In genomic region chr4:7051905-7052304, GRCh38 we compare ENCODE assay signal across 20 cellular contexts. TPM values are rescaled to one million over a fixed set of nuclear protein-coding genes. Genes with fewer than 3 reads are reported as not detected.
DNase-seq lines count a peak whose midpoint lies in the region; ATAC-seq, FAIRE-seq and TF ChIP-seq lines count a peak whose summit lies in the region.
"Had no signal": no experiment of that assay in that cellular context is flagged by ENCODE, and none has a peak within 500 bp of the region (broad histone marks: within the 10 kb centered on the region; RNA-seq: fewer than 3 reads in every experiment).

No MANE protein-coding gene starts in this region.

- POLR2A ChIA-PET in HepG2 (lab: Yijun Ruan, JAX), result no interaction called here

- in situ Hi-C loops in HepG2 (cut with HindIII; ENCODE audit: extremely low pct_ligation_motif_present, low pct_unique_long_range_greater_than_20kb), result no loop called here

- H3K4me3 ChIP-seq in HepG2 (replicated peaks in 1 of 3; ENCODE audit: insufficient read depth in 1 of 3, low read depth in 2 of 3, low read length in 3 of 3) (no peak overlapping the region), right lobe of liver (no peak overlapping the region), neutrophil (ENCODE audit: low read depth in 1 of 2, low read length in 1 of 2) (no peak overlapping the region)
- H3K4me3 ChIP-seq: GM23248 had no signal

- H3K27me3 ChIP-seq in HepG2 (ENCODE audit: control insufficient read depth in 1 of 2, insufficient read depth in 2 of 2, low read length in 2 of 2), result no peaks in the 10 kb centered on the region
- no peaks in the 10 kb centered on the region for H3K27me3 ChIP-seq in right lobe of liver
- H3K27me3 ChIP-seq in neutrophil, result no peaks in the 10 kb centered on the region

- no peaks in the 10 kb centered on the region for H3K27me3 Mint-ChIP-seq in dendritic cell treated with granulocyte-macrophage colony-stimulating factor and Interleukin-4, amounts not matched to agents 40 ng/mL and 50 ng/mL, for 4 days
- H3K27me3 Mint-ChIP-seq in stimulated activated naive B cell treated with anti-CD40 and anti-IgM and Interleukin-4, amounts not matched to agents 10 μg/mL and 1 μg/mL and 100 μg/mL, for 72 hours, result no peaks in the 10 kb centered on the region
- H3K27me3 Mint-ChIP-seq: B cell had no signal

- intact Hi-C loops in HepG2 (cut with micrococcal nuclease; ENCODE audit: unreplicated experiment), result no loop called here
- intact Hi-C loops in right lobe of liver (cut with DNase I), result no loop called here
- intact Hi-C loops in dendritic cell treated with granulocyte-macrophage colony-stimulating factor and Interleukin-4, amounts not matched to agents 40 ng/mL and 50 ng/mL, for 4 days (cut with micrococcal nuclease), result no loop called here

- H4K20me1 ChIP-seq in HepG2 (ENCODE audit: insufficient read depth, low read length), result 0 out of 2 replicates have a peak, but pooled peaks cover 13% of the 10 kb centered on the region

- no peak overlapping the region for H3K4me3 Mint-ChIP-seq in dendritic cell treated with granulocyte-macrophage colony-stimulating factor and Interleukin-4, amounts not matched to agents 40 ng/mL and 50 ng/mL, for 4 days
- H3K4me3 Mint-ChIP-seq in stimulated activated naive B cell treated with anti-CD40 and anti-IgM and Interleukin-4, amounts not matched to agents 10 μg/mL and 1 μg/mL and 100 μg/mL, for 72 hours, result no peak overlapping the region
- H3K4me3 Mint-ChIP-seq: B cell; CD8-positive, alpha-beta T cell; H9 had no signal

- no peak overlapping the region for H3K9ac ChIP-seq in HepG2 (ENCODE audit: insufficient read depth, low read depth, low read length)

- TF ChIP-seq EP300 in HepG2 (IDR thresholded peaks at IDR 0.05; ENCODE audit: low read depth in 2 of 2, low read length in 2 of 2) (no peak), HepG2 (CRISPR knock-in tag; IDR thresholded peaks at IDR 0.05; ENCODE audit: borderline replicate concordance) (no peak)

- no peak overlapping the region for H2AFZ ChIP-seq in HepG2 (ENCODE audit: low read length)
- H2AFZ ChIP-seq: GM23248 had no signal

- FAIRE-seq in HepG2 (lab: Jason Lieb, UNC), result no peak
- FAIRE-seq: D721Med, G401.6, GM12891 had no signal

- H3K4me2 ChIP-seq in HepG2 (ENCODE audit: low read depth, low read length), result no peak overlapping the region

- H3K4me1 ChIP-seq in HepG2 (ENCODE audit: insufficient read depth, low read length) (0 out of 2 replicates have a peak, but pooled peaks cover under 1% of the 10 kb centered on the region), right lobe of liver (peaks cover 0 to 23% (median 8%) of the 10 kb centered on the region in 4 donors), neutrophil (ENCODE audit: control insufficient read depth in 1 of 2, insufficient read depth in 1 of 2, low read depth in 1 of 2, low read length in 1 of 2) (peaks cover 36 to 49% of the 10 kb centered on the region in 2 experiments)

- H3K9me3 ChIP-seq in HepG2 (ENCODE audit: low read length), result no peaks in the 10 kb centered on the region
- H3K9me3 ChIP-seq in right lobe of liver, result no peaks in the 10 kb centered on the region
- H3K9me3 ChIP-seq in neutrophil, result no peaks in the 10 kb centered on the region

- TF ChIP-seq RAD21 in HepG2 (CRISPR knock-in tag; IDR thresholded peaks at IDR 0.05), result no peak

- H3K36me3 Mint-ChIP-seq in dendritic cell treated with granulocyte-macrophage colony-stimulating factor and Interleukin-4, amounts not matched to agents 40 ng/mL and 50 ng/mL, for 4 days (ENCODE audit: low read depth), result peaks cover 84% of the 10 kb centered on the region
- H3K36me3 Mint-ChIP-seq in stimulated activated naive B cell treated with anti-CD40 and anti-IgM and Interleukin-4, amounts not matched to agents 10 μg/mL and 1 μg/mL and 100 μg/mL, for 72 hours, result peaks cover 28 to 31% of the 10 kb centered on the region in 2 donors

- ATAC-seq in HepG2 (no peak), right lobe of liver (no peak), HG03565 (IDR thresholded peaks at IDR 0.05; ENCODE audit: unreplicated experiment) (no peak)
- no peak for ATAC-seq in stimulated activated naive B cell treated with anti-CD40 and anti-IgM and Interleukin-4, amounts not matched to agents 10 μg/mL and 1 μg/mL and 100 μg/mL, for 72 hours (replicated peaks)
- ATAC-seq: CD8-positive, alpha-beta T cell had no signal

- no peak for DNase-seq in HepG2 (ENCODE audit: low spot score)
- no peak for DNase-seq in right lobe of liver
- DNase-seq in stimulated activated naive B cell treated with anti-CD40 and anti-IgM and Interleukin-4, amounts not matched to agents 10 μg/mL and 1 μg/mL and 100 μg/mL, for 72 hours, result no peak
- DNase-seq in GOT3 (lab: John Stamatoyannopoulos, UW), result no peak
- no peak for DNase-seq in ureter (ENCODE audit: low spot score)
- DNase-seq: ACHN; CD8-positive, alpha-beta T cell; COR-L47; DMS153; DMS79 treated with DMSO at 0.1 percent for 48 hours; EL; GM23248; H9 had no signal

- CTCF ChIA-PET in HepG2 (lab: Yijun Ruan, JAX; ENCODE audit: low intra/inter-chr PET ratio, low total read pairs), result no interaction called here

- no peak for TF ChIP-seq CTCF in HepG2 (CRISPR knock-in tag; IDR thresholded peaks at IDR 0.05)
- TF ChIP-seq CTCF in right lobe of liver (IDR thresholded peaks at IDR 0.05), result no peak
- TF ChIP-seq CTCF in neutrophil (IDR thresholded peaks at IDR 0.05), result no peak

- H3K4me1 Mint-ChIP-seq in dendritic cell treated with granulocyte-macrophage colony-stimulating factor and Interleukin-4, amounts not matched to agents 40 ng/mL and 50 ng/mL, for 4 days (ENCODE audit: low read depth), result peaks cover 64% of the 10 kb centered on the region
- H3K4me1 Mint-ChIP-seq in stimulated activated naive B cell treated with anti-CD40 and anti-IgM and Interleukin-4, amounts not matched to agents 10 μg/mL and 1 μg/mL and 100 μg/mL, for 72 hours, result peaks cover 29 to 31% of the 10 kb centered on the region in 2 donors

- H3K36me3 ChIP-seq in HepG2 (replicated peaks in 1 of 2; ENCODE audit: control insufficient read depth in 1 of 2, insufficient read depth in 2 of 2, low read length in 2 of 2), result peaks cover 12 to 37% of the 10 kb centered on the region in 2 experiments; a peak in 4 of 5 replicates
- peaks cover 3 to 21% (median 11%) of the 10 kb centered on the region in 4 donors for H3K36me3 ChIP-seq in right lobe of liver
- H3K36me3 ChIP-seq in neutrophil, result peaks cover 53% of the 10 kb centered on the region

- BruUV-seq in HepG2 (replicated peaks; lab: Mats Ljungman, UMichigan), result no TSS peak

- H3K27ac Mint-ChIP-seq in dendritic cell treated with granulocyte-macrophage colony-stimulating factor and Interleukin-4, amounts not matched to agents 40 ng/mL and 50 ng/mL, for 4 days, result peak overlapping the region; percentile 80
- H3K27ac Mint-ChIP-seq in stimulated activated naive B cell treated with anti-CD40 and anti-IgM and Interleukin-4, amounts not matched to agents 10 μg/mL and 1 μg/mL and 100 μg/mL, for 72 hours, result no peak overlapping the region
- H3K27ac Mint-ChIP-seq: B cell had no signal

- H3K27ac ChIP-seq in HepG2 (ENCODE audit: extremely low read length, insufficient read depth, low read length) (no peak overlapping the region), right lobe of liver (no peak overlapping the region), neutrophil (peak overlapping the region; percentile 93)

- no peaks in the 10 kb centered on the region for H3K9me3 Mint-ChIP-seq in dendritic cell treated with granulocyte-macrophage colony-stimulating factor and Interleukin-4, amounts not matched to agents 40 ng/mL and 50 ng/mL, for 4 days
- H3K9me3 Mint-ChIP-seq in stimulated activated naive B cell treated with anti-CD40 and anti-IgM and Interleukin-4, amounts not matched to agents 10 μg/mL and 1 μg/mL and 100 μg/mL, for 72 hours, result no peaks in the 10 kb centered on the region
- H3K9me3 Mint-ChIP-seq: CD8-positive, alpha-beta T cell; H9 had no signal

- peaks cover 18% of the 10 kb centered on the region for H3K79me2 ChIP-seq in HepG2 (ENCODE audit: insufficient read depth, low read length)

- 96% methylated on average over 9 of the region's 14 CpGs for WGBS in HepG2 (ENCODE audit: low lambda C conversion rate)
- WGBS in right lobe of liver (ENCODE audit: insufficient coverage, low coverage, low lambda C conversion rate, missing lambda C conversion rate), result 100% methylated on average over 2 of the region's 14 CpGs

- TF ChIP-seq POLR2A in HepG2 (IDR thresholded peaks at IDR 0.05; ENCODE audit: insufficient read depth in 1 of 2, low read depth in 2 of 2, low read length in 2 of 2) (no peak), right lobe of liver (IDR thresholded peaks at IDR 0.05) (no peak)

RNA-seq across cellular contexts. Expression of gene TADA2B, which starts 8.7 kb away (rescaled TPM):
- total RNA-seq in HepG2 (2016; rRNA removed; fragmentation: Illumina TruSeq; extraction: Trizol), result 8.6 and 8.9 TPM in 2 replicates
- 2.2 and 3.1 TPM in 2 replicates for total RNA-seq in HepG2 (2016; cell fraction: cytosol; rRNA removed; fragmentation: Illumina TruSeq; extraction: Trizol; ENCODE audit: low read depth)
- 7.2 and 8.0 TPM in 2 replicates for total RNA-seq in HepG2 (2016; cell fraction: insoluble cytoplasmic fraction; rRNA removed; fragmentation: Illumina TruSeq; extraction: Trizol)
- 11.2 and 13.1 TPM in 2 replicates for total RNA-seq in HepG2 (2016; cell fraction: membrane; rRNA removed; fragmentation: Illumina TruSeq; extraction: Trizol)
- 5.6 and 5.9 TPM in 2 replicates for total RNA-seq in HepG2 (2016; cell fraction: nucleus; rRNA removed; fragmentation: Illumina TruSeq; extraction: Trizol)
- polyA plus RNA-seq in HepG2 (2011; rRNA removed), result 4.6 and 5.1 TPM in 2 replicates
- polyA plus RNA-seq in HepG2 (2011; cell fraction: cytosol; rRNA removed), result 5.0 and 5.2 TPM in 2 replicates
- 5.8 and 6.6 TPM in 2 replicates for polyA plus RNA-seq in HepG2 (2011; cell fraction: nucleus; rRNA removed)
- polyA plus RNA-seq in HepG2 (2012), result 8.0 and 9.4 TPM in 2 replicates
- polyA plus RNA-seq in HepG2 (2016; cell fraction: cytosol; fragmentation: Illumina TruSeq; extraction: Trizol; ENCODE audit: low read depth), result 2.2 and 2.7 TPM in 2 replicates
- 10.4 and 13.0 TPM in 2 replicates for polyA plus RNA-seq in HepG2 (2016; cell fraction: insoluble cytoplasmic fraction; fragmentation: Illumina TruSeq; extraction: Trizol; ENCODE audit: low read depth)
- 8.6 and 9.7 TPM in 2 replicates for polyA plus RNA-seq in HepG2 (2016; cell fraction: membrane; fragmentation: Illumina TruSeq; extraction: Trizol; ENCODE audit: low read depth)
- 10.6 and 12.8 TPM in 2 replicates for polyA plus RNA-seq in HepG2 (2016; cell fraction: nucleus; fragmentation: Illumina TruSeq; extraction: Trizol; ENCODE audit: insufficient read depth, low read depth)
- 6.9 and 14.2 TPM in 2 replicates for polyA minus RNA-seq in HepG2 (2011; rRNA and poly(A)+ RNA removed; ENCODE audit: low replicate concordance)
- polyA minus RNA-seq in HepG2 (2011; cell fraction: cytosol; rRNA and poly(A)+ RNA removed), result 3.9 and 5.1 TPM in 2 replicates
- 5.9 and 6.6 TPM in 2 replicates for polyA minus RNA-seq in HepG2 (2011; cell fraction: nucleus; rRNA and poly(A)+ RNA removed)
- 10 to 100 TPM; 12.1 to 16.3 (median 14.0) TPM for total RNA-seq in right lobe of liver
- total RNA-seq in ureter, result 20.0 TPM

RNA-seq across cellular contexts. Expression of gene GRPEL1, which starts 16.0 kb away (rescaled TPM):
- total RNA-seq in HepG2 (2016; rRNA removed; fragmentation: Illumina TruSeq; extraction: Trizol) (141 and 213 TPM in 2 replicates), right lobe of liver (10 to 100 TPM; 30.0 to 49.2 (median 45.3) TPM), ureter (35.1 TPM)
- 24.3 and 28.6 TPM in 2 replicates for total RNA-seq in HepG2 (2016; cell fraction: cytosol; rRNA removed; fragmentation: Illumina TruSeq; extraction: Trizol; ENCODE audit: low read depth)
- 139 and 219 TPM in 2 replicates for total RNA-seq in HepG2 (2016; cell fraction: insoluble cytoplasmic fraction; rRNA removed; fragmentation: Illumina TruSeq; extraction: Trizol)
- 37.5 and 43.6 TPM in 2 replicates for total RNA-seq in HepG2 (2016; cell fraction: membrane; rRNA removed; fragmentation: Illumina TruSeq; extraction: Trizol)
- total RNA-seq in HepG2 (2016; cell fraction: nucleus; rRNA removed; fragmentation: Illumina TruSeq; extraction: Trizol), result 48.8 and 49.5 TPM in 2 replicates
- polyA plus RNA-seq in HepG2 (2011; rRNA removed), result 27.2 and 32.3 TPM in 2 replicates
- polyA plus RNA-seq in HepG2 (2011; cell fraction: cytosol; rRNA removed), result 30.3 and 39.4 TPM in 2 replicates
- 12.6 and 17.4 TPM in 2 replicates for polyA plus RNA-seq in HepG2 (2011; cell fraction: nucleus; rRNA removed)
- polyA plus RNA-seq in HepG2 (2012), result 52.6 and 70.0 TPM in 2 replicates
- 28.9 and 31.1 TPM in 2 replicates for polyA plus RNA-seq in HepG2 (2016; cell fraction: cytosol; fragmentation: Illumina TruSeq; extraction: Trizol; ENCODE audit: low read depth)
- 220 and 231 TPM in 2 replicates for polyA plus RNA-seq in HepG2 (2016; cell fraction: insoluble cytoplasmic fraction; fragmentation: Illumina TruSeq; extraction: Trizol; ENCODE audit: low read depth)
- 28.9 and 29.2 TPM in 2 replicates for polyA plus RNA-seq in HepG2 (2016; cell fraction: membrane; fragmentation: Illumina TruSeq; extraction: Trizol; ENCODE audit: low read depth)
- polyA plus RNA-seq in HepG2 (2016; cell fraction: nucleus; fragmentation: Illumina TruSeq; extraction: Trizol; ENCODE audit: insufficient read depth, low read depth), result 73.7 and 88.9 TPM in 2 replicates
- polyA minus RNA-seq in HepG2 (2011; rRNA and poly(A)+ RNA removed; ENCODE audit: low replicate concordance), result 23.2 and 27.5 TPM in 2 replicates
- 19.1 and 25.1 TPM in 2 replicates for polyA minus RNA-seq in HepG2 (2011; cell fraction: cytosol; rRNA and poly(A)+ RNA removed)
- polyA minus RNA-seq in HepG2 (2011; cell fraction: nucleus; rRNA and poly(A)+ RNA removed), result 36.8 and 50.7 TPM in 2 replicates
